ENCODE assay signal across 7 cellular contexts in the genomic region with DNA sequence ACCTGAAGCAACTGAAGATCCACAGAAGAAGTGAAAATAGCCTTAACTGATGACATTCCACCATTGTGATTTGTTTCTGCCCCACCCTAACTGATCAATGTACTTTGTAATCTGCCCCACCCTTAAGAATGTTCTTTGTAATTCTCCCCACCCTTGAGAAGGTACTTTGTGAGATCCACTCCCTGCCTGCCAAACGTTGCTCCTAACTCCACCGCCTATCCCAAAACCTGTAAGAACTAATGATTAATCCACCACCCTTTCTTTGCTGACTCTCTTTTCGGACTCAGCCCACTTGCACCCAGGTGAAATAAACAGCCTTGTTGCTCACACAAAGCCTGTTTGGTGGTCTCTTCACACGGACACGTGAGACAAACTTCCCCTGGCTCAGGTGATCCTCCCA. TPM values are rescaled to one million over a fixed set of nuclear protein-coding genes. Genes with fewer than 3 reads are reported as not detected.
"Had no signal": no experiment of that assay in that cellular context is flagged by ENCODE, and none has a peak within 500 bp of the region (broad histone marks: within the 10 kb centered on the region; RNA-seq: fewer than 3 reads in every experiment).

No MANE protein-coding gene starts in this region.

RNA-seq across cellular contexts. Expression of gene CDH16, which starts 22.0 kb away (rescaled TPM):
- total RNA-seq: activated CD8-positive, alpha-beta T cell treated with anti-CD3 and anti-CD28 coated beads for 36 hours; activated naive CD8-positive, alpha-beta T cell treated with anti-CD3 and anti-CD28 coated beads, Interleukin-2, amount 10 ng/mL, durations not matched to agents 7 days and 5 days; activated T-cell treated with anti-CD3 and anti-CD28 coated beads, Interleukin-2, amount 50 U/mL, for 72 hours; OCI-LY7; SJSA1; T-helper 1 cell treated with Interleukin-12 subunit alpha and Interleukin-12 subunit beta and Interleukin-4 antibody, amounts not matched to agents 30 ng/mL and 1 ng/mL, for 36 hours had no signal
- polyA plus RNA-seq: adrenal gland had no signal
